25 cellular contexts compared by ENCODE assay signal in the genomic region with DNA sequence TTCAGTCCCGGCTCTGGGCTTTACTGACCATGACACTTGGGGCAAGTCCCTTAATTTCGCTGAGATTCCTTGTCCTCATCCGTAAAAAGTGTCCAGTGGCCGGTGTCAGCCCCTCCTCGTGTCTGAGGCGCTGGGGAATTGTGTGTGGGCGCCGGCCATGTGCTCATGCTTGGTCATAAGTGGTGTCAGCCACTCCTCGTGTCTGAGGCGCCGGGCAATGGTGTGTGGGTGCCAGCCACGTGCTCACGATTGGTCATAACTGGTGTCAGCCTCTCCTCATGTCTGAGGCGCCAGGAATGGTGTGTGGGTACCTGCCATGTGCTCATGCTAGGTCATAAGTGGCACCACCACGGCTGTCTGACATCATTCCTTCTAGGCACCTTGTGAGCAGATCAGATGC. TPM values are rescaled to one million over a fixed set of nuclear protein-coding genes. Genes with fewer than 3 reads are reported as not detected.
"Had no signal": no experiment of that assay in that cellular context is flagged by ENCODE, and none has a peak within 500 bp of the region (broad histone marks: within the 10 kb centered on the region; RNA-seq: fewer than 3 reads in every experiment).

No MANE protein-coding gene starts in this region.

- H3K9me3 Mint-ChIP-seq: natural killer cell; stimulated activated naive CD8-positive, alpha-beta T cell treated with anti-CD3 and anti-CD28 coated beads, Interleukin-15, Interleukin-2, amounts not matched to agents 100 ng/mL and 50 ng/mL, for 24 hours had no signal

- H3K4me3 Mint-ChIP-seq: mesothelial cell of epicardium; natural killer cell; stimulated activated naive CD8-positive, alpha-beta T cell treated with anti-CD3 and anti-CD28 coated beads, Interleukin-15, Interleukin-2, amounts not matched to agents 100 ng/mL and 50 ng/mL, for 24 hours had no signal

- DNase-seq: islet precursor cell; left ventricle myocardium inferior; mesendoderm; naive B cell; natural killer cell; nucleus accumbens; pancreas; posterior cingulate gyrus; retina; right cardiac atrium; stimulated activated CD4-positive, alpha-beta T cell treated with anti-CD3 and anti-CD28 coated beads, Interleukin-12 subunit alpha, Interleukin-12 subunit beta, amount 100 ng/mL, for 4 hours; stimulated activated CD4-positive, alpha-beta T cell treated with anti-CD3 and anti-CD28 coated beads, Interleukin-15, amount 100 ng/mL, for 24 hours; stimulated activated CD4-positive, alpha-beta T cell treated with anti-CD3 and anti-CD28 coated beads, Interleukin-2, amount 100 ng/mL, for 24 hours; stimulated activated CD4-positive, alpha-beta T cell treated with anti-CD3 and anti-CD28 coated beads, Interleukin-4, amount 100 ng/mL, for 1 hour; stimulated activated naive CD4-positive, alpha-beta T cell; tibial artery; trophoblast cell; uterus had no signal

- H3K27ac Mint-ChIP-seq: mesothelial cell of epicardium; naive B cell; natural killer cell; stimulated activated naive CD8-positive, alpha-beta T cell treated with anti-CD3 and anti-CD28 coated beads, Interleukin-15, Interleukin-2, amounts not matched to agents 100 ng/mL and 50 ng/mL, for 24 hours had no signal

- H3K36me3 Mint-ChIP-seq: mesothelial cell of epicardium, naive B cell, natural killer cell had no signal

- H3K27ac ChIP-seq: left ventricle myocardium inferior, pancreas, prostate gland, suprapubic skin, thoracic aorta, tibial artery, uterus had no signal

- H3K4me1 Mint-ChIP-seq: mesothelial cell of epicardium had no signal

- ATAC-seq: natural killer cell, pancreas, right cardiac atrium, sciatic nerve had no signal

RNA-seq across cellular contexts. Expression of gene DMBT1, which starts 40.7 kb away (rescaled TPM):
- total RNA-seq: mesothelial cell of epicardium, mononuclear cell, natural killer cell, sciatic nerve had no signal

RNA-seq across cellular contexts. Expression of gene HTRA1, which starts 58.5 kb away (rescaled TPM):
- total RNA-seq: natural killer cell had no signal
